30 cellular contexts compared by ENCODE assay signal in genomic region chr2:56450083-56450482, GRCh38.
"Had no signal": no experiment of that assay in that cellular context is flagged by ENCODE, and none has a peak within 500 bp of the region (broad histone marks: within the 10 kb centered on the region; RNA-seq: fewer than 3 reads in every experiment).

No MANE protein-coding gene starts in this region.

- H3K4me3 Mint-ChIP-seq: activated naive CD8-positive, alpha-beta T cell; central memory CD8-positive, alpha-beta T cell; dendritic cell treated with granulocyte-macrophage colony-stimulating factor and Interleukin-4, amounts not matched to agents 40 ng/mL and 50 ng/mL, for 4 days; natural killer cell treated with Interleukin-12 subunit alpha and Interleukin-12 subunit beta and Interleukin-15 and Interleukin-18, amount 100 ng/mL, for 72 hours had no signal

- H3K36me3 ChIP-seq: esophagus muscularis mucosa, heart right ventricle, left ventricle myocardium inferior, pancreas, right atrium auricular region, suprapubic skin, tibial artery, upper lobe of right lung, WERI-Rb-1 had no signal

- H3K4me3 ChIP-seq: esophagus muscularis mucosa, heart right ventricle, left ventricle myocardium inferior, lung, mucosa of descending colon, psoas muscle, right atrium auricular region, suprapubic skin, tibial artery, upper lobe of right lung had no signal

- H3K27ac Mint-ChIP-seq: activated naive CD8-positive, alpha-beta T cell; dendritic cell treated with granulocyte-macrophage colony-stimulating factor and Interleukin-4, amounts not matched to agents 40 ng/mL and 50 ng/mL, for 4 days; natural killer cell treated with Interleukin-12 subunit alpha and Interleukin-12 subunit beta and Interleukin-15 and Interleukin-18, amount 100 ng/mL, for 72 hours had no signal

- FAIRE-seq: bronchial epithelial cell, pancreas had no signal

- H3K4me1 Mint-ChIP-seq: central memory CD8-positive, alpha-beta T cell had no signal

- H3K27me3 ChIP-seq: esophagus muscularis mucosa, foreskin keratinocyte, heart right ventricle, pancreas, right atrium auricular region, suprapubic skin, tibial artery, upper lobe of right lung had no signal

- H3K9me3 ChIP-seq: mucosa of descending colon, pancreas, suprapubic skin, upper lobe of right lung had no signal

- DNase-seq: activated CD4-positive, alpha-beta T cell treated with anti-CD3 and anti-CD28 coated beads for 48 hours; activated CD4-positive, alpha-beta T cell treated with anti-CD3 and anti-CD28 coated beads, Interleukin-2, amount 50 U/mL, for 48 hours; activated CD8-positive, alpha-beta memory T cell treated with anti-CD3 and anti-CD28 coated beads for 24 hours; activated effector memory CD4-positive, alpha-beta T cell treated with Interleukin-2 at 50 U/mL for 16 hours; activated naive CD4-positive, alpha-beta T cell treated with Interleukin-2 at 50 U/mL for 16 hours; anterior cingulate cortex; endodermal cell; foreskin keratinocyte; heart right ventricle; left ventricle myocardium inferior; nucleus accumbens; pancreas; psoas muscle; stimulated activated CD4-positive, alpha-beta T cell treated with anti-CD3 and anti-CD28 coated beads, Interleukin-15, amount 100 ng/mL, for 24 hours; stimulated activated CD4-positive, alpha-beta T cell treated with anti-CD3 and anti-CD28 coated beads, Interleukin-2, amount 100 ng/mL, for 24 hours; stimulated activated naive CD4-positive, alpha-beta T cell; tibial artery; upper lobe of right lung; WERI-Rb-1 had no signal

- ATAC-seq: activated CD4-positive, CD25-positive, alpha-beta regulatory T cell treated with anti-CD3 and anti-CD28 coated beads, Interleukin-2, amount 50 U/mL, for 24 hours; foreskin keratinocyte; heart right ventricle; natural killer cell treated with Interleukin-12 subunit alpha and Interleukin-12 subunit beta and Interleukin-15 and Interleukin-18, amount 100 ng/mL, for 72 hours; psoas muscle had no signal

- H3K27me3 Mint-ChIP-seq: activated naive CD8-positive, alpha-beta T cell; central memory CD8-positive, alpha-beta T cell; dendritic cell treated with granulocyte-macrophage colony-stimulating factor and Interleukin-4, amounts not matched to agents 40 ng/mL and 50 ng/mL, for 4 days; natural killer cell treated with Interleukin-12 subunit alpha and Interleukin-12 subunit beta and Interleukin-15 and Interleukin-18, amount 100 ng/mL, for 72 hours had no signal

- H3K36me3 Mint-ChIP-seq: activated naive CD8-positive, alpha-beta T cell; natural killer cell treated with Interleukin-12 subunit alpha and Interleukin-12 subunit beta and Interleukin-15 and Interleukin-18, amount 100 ng/mL, for 72 hours had no signal

- H3K4me1 ChIP-seq: esophagus muscularis mucosa, foreskin keratinocyte, heart right ventricle, left ventricle myocardium inferior, psoas muscle, right atrium auricular region, suprapubic skin, tibial artery, upper lobe of right lung had no signal

- H3K27ac ChIP-seq: esophagus muscularis mucosa, foreskin keratinocyte, heart right ventricle, left ventricle myocardium inferior, psoas muscle, right atrium auricular region, suprapubic skin, tibial artery, upper lobe of right lung, WERI-Rb-1 had no signal
